ENCODE assay signal across 24 cellular contexts in the genomic region with DNA sequence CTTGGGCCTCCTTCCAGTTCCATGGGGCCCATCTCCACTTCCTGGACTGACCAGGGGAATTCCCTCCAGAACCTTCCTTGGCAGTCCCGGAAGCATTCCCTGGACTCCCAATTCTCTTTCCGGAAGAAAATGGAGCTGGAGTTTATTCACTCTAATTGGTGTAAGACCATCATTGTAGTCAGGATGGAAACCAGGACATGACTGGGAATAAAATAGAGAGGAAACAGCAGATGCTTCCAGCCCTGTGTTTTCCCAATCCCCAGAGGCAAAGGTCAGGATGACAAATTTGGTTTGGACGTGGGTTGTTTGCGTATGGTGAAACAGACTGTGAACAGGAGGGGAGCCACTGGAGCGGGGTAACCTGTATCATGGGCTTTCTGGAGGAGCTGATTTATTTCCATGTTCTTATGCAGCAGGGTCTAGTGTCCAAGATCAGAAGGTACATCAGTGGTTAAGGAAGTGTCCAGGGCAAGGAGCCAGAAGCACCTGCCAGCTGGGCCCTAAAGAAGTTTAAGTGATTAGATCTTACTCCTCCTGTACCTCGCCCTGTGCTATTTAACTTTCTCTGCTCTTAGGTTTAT. TPM values are rescaled to one million over a fixed set of nuclear protein-coding genes. Genes with fewer than 3 reads are reported as not detected.
A peak's percentile ranks its signal among the peaks of the same experiment; 100 is the strongest.
DNase-seq lines count a peak whose midpoint lies in the region; ATAC-seq and TF ChIP-seq lines count a peak whose summit lies in the region.
"Had no signal": no experiment of that assay in that cellular context is flagged by ENCODE, and none has a peak within 500 bp of the region (broad histone marks: within the 10 kb centered on the region; RNA-seq: fewer than 3 reads in every experiment).

No MANE protein-coding gene starts in this region.

- H3K9me3 Mint-ChIP-seq in WTC11 (peaks cover 9% of the 10 kb centered on the region), glutamatergic neuron (ENCODE audit: unreplicated experiment) (peaks cover 4% of the 10 kb centered on the region)
- H3K9me3 Mint-ChIP-seq: CD8-positive, alpha-beta T cell had no signal

- no peaks in the 10 kb centered on the region for H3K79me2 ChIP-seq in PC-9 (ENCODE audit: low read depth)

- H3K4me2 ChIP-seq in PC-9: no peak overlapping the region
- H3K4me2 ChIP-seq: BLaER1 had no signal

- intact Hi-C loops in mucosa of descending colon (cut with DNase I, micrococcal nuclease) (no loop called here), PC-9 (cut with micrococcal nuclease; ENCODE audit: unreplicated experiment) (no loop called here)

- CTCF ChIA-PET in WTC11 (lab: Charles Lee): interaction anchor here (2.0 kb wide), 1 partner anchor 388 kb away, joined by 7 read pairs; no protein-coding TSS in a partner anchor
- CTCF ChIA-PET in PC-9 (lab: Charles Lee): no interaction called here

- H3K27me3 ChIP-seq in PC-9 (ENCODE audit: insufficient read depth, low read depth): no peaks in the 10 kb centered on the region
- no peaks in the 10 kb centered on the region for H3K27me3 ChIP-seq in H7 (ENCODE audit: control insufficient read depth, insufficient read depth, low read length)
- H3K27me3 ChIP-seq: BLaER1 had no signal

- H3K36me3 ChIP-seq in mucosa of descending colon (ENCODE audit: low read depth): no peaks in the 10 kb centered on the region
- no peaks in the 10 kb centered on the region for H3K36me3 ChIP-seq in PC-9 (ENCODE audit: low read depth)
- no peaks in the 10 kb centered on the region for H3K36me3 ChIP-seq in H7 (replicated peaks; ENCODE audit: control insufficient read depth, insufficient read depth, low read length)
- H3K36me3 ChIP-seq: BLaER1 had no signal

- H3K36me3 Mint-ChIP-seq in WTC11 (0 out of 2 replicates have a peak, but pooled peaks cover 5% of the 10 kb centered on the region), glutamatergic neuron (ENCODE audit: unreplicated experiment) (no peaks in the 10 kb centered on the region)
- H3K36me3 Mint-ChIP-seq: CD8-positive, alpha-beta T cell had no signal

- no peak overlapping the region for H3K4me3 ChIP-seq in mucosa of descending colon
- no peak overlapping the region for H3K4me3 ChIP-seq in PC-9
- H3K4me3 ChIP-seq in H7 (ENCODE audit: insufficient read depth, low read depth, low read length): no peak overlapping the region
- H3K4me3 ChIP-seq: BLaER1, SK-N-MC had no signal

- no peak for TF ChIP-seq CTCF in C4-2B (conservative IDR thresholded peaks at IDR 0.05)
- no peak for TF ChIP-seq CTCF in WTC11 (IDR thresholded peaks at IDR 0.05)
- TF ChIP-seq CTCF in glutamatergic neuron (IDR thresholded peaks at IDR 0.05; ENCODE audit: partially characterized antibody, unreplicated experiment): no peak
- TF ChIP-seq CTCF in mucosa of descending colon (IDR thresholded peaks at IDR 0.05): no peak
- no peak for TF ChIP-seq CTCF in PC-9 (conservative IDR thresholded peaks at IDR 0.05)

- H4K20me1 ChIP-seq in PC-9 (ENCODE audit: insufficient read depth): no peaks in the 10 kb centered on the region
- H4K20me1 ChIP-seq: BLaER1 had no signal

- no peak for DNase-seq in WTC11 (ENCODE audit: low spot score)
- no peak for DNase-seq in glutamatergic neuron
- peak in 2 of 3 donors; percentile 44 to 47 for DNase-seq in mucosa of descending colon
- DNase-seq in NCI-H2107 (lab: John Stamatoyannopoulos, UW): no peak
- no peak for DNase-seq in PC-9
- DNase-seq in H7: no peak
- DNase-seq: CD8-positive, alpha-beta T cell; DMS53; EL; Kasumi-1; NCI-H1092 treated with DMSO at 0.1 percent for 48 hours; NCI-H146; NCI-H2029 treated with DMSO at 0.1 percent for 48 hours; NK-92 treated with Interleukin-12 subunit alpha and Interleukin-12 subunit beta, amount 100 ng/mL, for 24 hours; SHP77 had no signal

- H2AFZ ChIP-seq in PC-9: no peak overlapping the region

- H3K4me1 Mint-ChIP-seq in WTC11 (peaks cover 13% of the 10 kb centered on the region), glutamatergic neuron (ENCODE audit: low read depth, unreplicated experiment) (peaks cover 7% of the 10 kb centered on the region)

- H3K27me3 Mint-ChIP-seq in WTC11 (ENCODE audit: low read depth): no peaks in the 10 kb centered on the region; the same call in 1 of the 2 replicates
- no peaks in the 10 kb centered on the region for H3K27me3 Mint-ChIP-seq in glutamatergic neuron (ENCODE audit: unreplicated experiment)
- H3K27me3 Mint-ChIP-seq: IgD-negative memory B cell had no signal

- no peaks in the 10 kb centered on the region for H3K9me2 ChIP-seq in PC-9 (ENCODE audit: insufficient read depth)

- ATAC-seq in WTC11 (no peak), mucosa of descending colon (peak; percentile 85), HG02885 (IDR thresholded peaks at IDR 0.05; ENCODE audit: poor library complexity, unreplicated experiment) (no peak)
- ATAC-seq: CD8-positive, alpha-beta T cell had no signal

- H3K9me3 ChIP-seq in mucosa of descending colon: no peaks in the 10 kb centered on the region
- no peaks in the 10 kb centered on the region for H3K9me3 ChIP-seq in PC-9 (ENCODE audit: insufficient read depth, low read depth)

- H3K27ac Mint-ChIP-seq in WTC11 (no peak overlapping the region), glutamatergic neuron (ENCODE audit: unreplicated experiment) (peak overlapping the region; percentile 46)
- H3K27ac Mint-ChIP-seq: CD8-positive, alpha-beta T cell; IgD-negative memory B cell had no signal

- BruUV-seq in PC-9 (replicated peaks; lab: Mats Ljungman, UMichigan): no TSS peak

- POLR2A ChIA-PET in WTC11 (lab: Charles Lee) (no interaction called here), PC-9 (lab: Charles Lee; ENCODE audit: unreplicated experiment) (no interaction called here)

- peaks cover 4% of the 10 kb centered on the region; the same call in 1 of the 2 replicates for H3F3A ChIP-seq in PC-9 (ENCODE audit: insufficient read depth, low read depth)

- H3K4me1 ChIP-seq in mucosa of descending colon (ENCODE audit: low read depth): no peaks in the 10 kb centered on the region
- H3K4me1 ChIP-seq in PC-9 (replicated peaks; ENCODE audit: insufficient read depth): 0 out of 2 replicates have a peak, but pooled peaks cover 6% of the 10 kb centered on the region
- H3K4me1 ChIP-seq: BLaER1 had no signal

- H3K27ac ChIP-seq in C4-2B (peak overlapping the region; percentile 61), PC-9 (no peak overlapping the region)
- H3K27ac ChIP-seq: BLaER1, SK-N-MC had no signal

- H3K4me3 Mint-ChIP-seq in WTC11 (no peak overlapping the region), glutamatergic neuron (ENCODE audit: unreplicated experiment) (no peak overlapping the region)
- H3K4me3 Mint-ChIP-seq: CD8-positive, alpha-beta T cell had no signal

TF ChIP-seq in WTC11, 78 proteins besides CTCF, POLR2A, EP300 and RAD21:
- TF ChIP-seq GABPB1 (CRISPR knock-in tag; IDR thresholded peaks at IDR 0.05) (0 out of 2 replicates have a peak, but pooled peaks have one; percentile 46), NFE2L1 (CRISPR knock-in tag; IDR thresholded peaks at IDR 0.05) (no peak)
- TF ChIP-seq, protein P1, sequence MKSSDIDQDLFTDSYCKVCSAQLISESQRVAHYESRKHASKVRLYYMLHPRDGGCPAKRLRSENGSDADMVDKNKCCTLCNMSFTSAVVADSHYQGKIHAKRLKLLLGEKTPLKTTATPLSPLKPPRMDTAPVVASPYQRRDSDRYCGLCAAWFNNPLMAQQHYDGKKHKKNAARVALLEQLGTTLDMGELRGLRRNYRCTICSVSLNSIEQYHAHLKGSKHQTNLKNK (CRISPR knock-in tag; IDR thresholded peaks at IDR 0.05): no peak
TF ChIP-seq in WTC11: peak in this region for 1.

RNA-seq across cellular contexts. Expression of a gene that starts 8.5 kb away (rescaled TPM):
- 28.4 to 32.4 TPM (median 30.9 TPM) in 3 replicates for total RNA-seq in WTC11 (2021)
- total RNA-seq in glutamatergic neuron (ENCODE audit: unreplicated experiment): 57.3 TPM
- 10 to 100 TPM; 55.8 to 80.4 (median 68.4) TPM for total RNA-seq in mucosa of descending colon
- 41.9 and 47.0 TPM in 2 replicates for total RNA-seq in PC-9 (2021)
- total RNA-seq in H7 (2014; rRNA removed; shearing (Covaris generic)): 26.4 and 35.5 TPM in 2 replicates

RNA-seq across cellular contexts. Expression of a gene that starts 11.7 kb away (rescaled TPM):
- 0.05 to 0.30 TPM in 2 of 3 replicates, not detected in the other for total RNA-seq in WTC11 (2021)
- not detected for total RNA-seq in glutamatergic neuron (ENCODE audit: unreplicated experiment)
- total RNA-seq in mucosa of descending colon: under 1 TPM; 0.32 to 0.35 (median 0.34) TPM
- total RNA-seq in PC-9 (2021): 0.83 and 1.9 TPM in 2 replicates
- total RNA-seq in H7 (2014; rRNA removed; shearing (Covaris generic)): 0.03 TPM in 1 of 2 replicates, not detected in the other
- total RNA-seq: A673, H1, HT-29, NCI-H460 had no signal

Comparison
In these comparisons a context has a peak if more than half of its experiments do, and no peak if none do; other contexts are left out.
1. DNase-seq: peak in mucosa of descending colon (2 of 3); none in WTC11 (single experiment), glutamatergic neuron (single experiment), NCI-H2107 (single experiment), PC-9 (0 of 2) and H7 (single experiment).